Comparison of ENCODE assay signal across 17 cellular contexts in the genomic region with DNA sequence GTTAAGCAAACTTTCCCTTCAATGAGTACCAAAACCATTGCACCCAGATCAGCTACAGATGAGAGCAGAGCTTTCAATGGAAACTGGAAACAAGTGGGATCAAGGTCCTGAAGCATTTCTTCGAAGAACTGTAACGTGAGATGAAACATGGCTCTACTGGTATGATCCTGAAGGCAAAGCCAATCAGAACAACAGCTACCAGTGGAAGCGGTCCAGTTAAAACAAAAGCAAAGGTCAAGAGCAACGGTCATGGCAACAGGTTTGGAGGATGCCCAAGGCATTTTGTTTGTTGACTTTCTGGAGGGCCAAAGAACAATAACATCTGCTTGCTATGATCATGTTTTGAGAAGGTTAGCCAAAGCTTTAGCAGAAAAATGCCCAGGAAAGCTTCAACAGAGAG.
A peak's percentile ranks its signal among the peaks of the same experiment; 100 is the strongest.
DNase-seq lines count a peak whose midpoint lies in the region; ATAC-seq, FAIRE-seq and TF ChIP-seq lines count a peak whose summit lies in the region.
"Had no signal": no experiment of that assay in that cellular context is flagged by ENCODE, and none has a peak within 500 bp of the region (broad histone marks: within the 10 kb centered on the region; RNA-seq: fewer than 3 reads in every experiment).

No MANE protein-coding gene starts in this region.

- no peak for TF ChIP-seq EP300 in A549 (IDR thresholded peaks at IDR 0.05)

- no peak overlapping the region for H3K4me3 ChIP-seq in A549
- no peak overlapping the region for H3K4me3 ChIP-seq in adrenal gland
- no peak overlapping the region for H3K4me3 ChIP-seq in liver (ENCODE audit: low read depth in 1 of 3, low read length in 3 of 3)
- H3K4me3 ChIP-seq: hepatocyte, SK-N-MC, upper lobe of left lung had no signal

- FAIRE-seq in A549 (lab: Jason Lieb, UNC) = peak; percentile 68
- FAIRE-seq: bronchial epithelial cell had no signal

- intact Hi-C loops in adrenal gland (cut with DNase I) = no loop called here

- TF ChIP-seq CTCF in A549 (IDR thresholded peaks at IDR 0.05) (no peak), adrenal gland (IDR thresholded peaks at IDR 0.05) (no peak), liver (IDR thresholded peaks at IDR 0.05; ENCODE audit: low read depth, low read length, missing input control) (no peak)

- H3K27me3 ChIP-seq in adrenal gland = no peaks in the 10 kb centered on the region
- H3K27me3 ChIP-seq in liver (ENCODE audit: control insufficient read depth in 4 of 4, insufficient read depth in 4 of 4, low read length in 3 of 4) = no peaks in the 10 kb centered on the region
- H3K27me3 ChIP-seq: hepatocyte, upper lobe of left lung had no signal

- DNase-seq in A549 (ENCODE audit: low read depth in 1 of 2, low spot score in 1 of 2) (peak in 1 of 2 experiments; percentile 7), HuH-7.5 (ENCODE audit: low spot score) (peak; percentile 28), adrenal gland (peak in 6 of 7 donors; percentile 24 to 66 (median 28)), NCI-H1694 treated with DMSO at 0.1 percent for 48 hours (lab: John Stamatoyannopoulos, UW) (no peak), NOMO-1 treated with DMSO at 0.1 percent for 48 hours (lab: John Stamatoyannopoulos, UW; ENCODE audit: unreplicated experiment) (no peak), cerebellar nuclear complex (lab: John Stamatoyannopoulos, UW) (no peak), iPS-NIHi7 (ENCODE audit: extremely low spot score) (no peak)
- DNase-seq: activated gamma-delta T cell treated with Interleukin-2 at 50 U/mL for 16 hours, AML-193, NCI-H1436, upper lobe of left lung had no signal

- WGBS in A549 (ENCODE audit: missing lambda C conversion rate) = 22% methylated on average over 4 of the region's 4 CpGs
- 20 to 42% (median 36%) methylated on average over 4 of the region's 4 CpGs for WGBS in adrenal gland, 4 donors
- 35% methylated on average over 4 of the region's 4 CpGs for WGBS in liver

- CTCF ChIA-PET in A549 (lab: Yijun Ruan, JAX) = interaction anchor here (1.5 to 2.0 kb wide), 2 partner anchors 10 to 31 kb away, joined by 3 to 5 read pairs; no protein-coding TSS in a partner anchor

- no peak overlapping the region for H3K9ac ChIP-seq in liver (ENCODE audit: low read depth in 1 of 2, low read length in 2 of 2)
- H3K9ac ChIP-seq: parathyroid adenoma had no signal

- POLR2A ChIA-PET in A549 (lab: Yijun Ruan, JAX) = no interaction called here

- H3K27ac ChIP-seq in A549 (no peak overlapping the region), adrenal gland (peak overlapping the region in 1 of 5 donors; percentile 23), liver (ENCODE audit: low read depth in 1 of 2, low read length in 2 of 2) (peak overlapping the region; percentile 49 to 56)
- H3K27ac ChIP-seq: hepatocyte, parathyroid adenoma, SK-N-MC, upper lobe of left lung, VCaP had no signal

- H3K4me2 ChIP-seq in A549 = 0 out of 3 replicates have a peak overlapping the region, but pooled peaks have one; percentile 0
- H3K4me2 ChIP-seq: hepatocyte had no signal

- no peak for TF ChIP-seq RAD21 in A549 (conservative IDR thresholded peaks at IDR 0.05 in 1 of 2, IDR thresholded peaks at IDR 0.05 in 1 of 2)
- TF ChIP-seq RAD21 in liver (IDR thresholded peaks at IDR 0.05) = peak; percentile 44 to 56

- no peaks in the 10 kb centered on the region for H3K9me3 ChIP-seq in A549
- no peaks in the 10 kb centered on the region for H3K9me3 ChIP-seq in adrenal gland (replicated peaks in 1 of 3)
- H3K9me3 ChIP-seq in liver (ENCODE audit: control insufficient read depth in 4 of 4, low read length in 3 of 4) = no peaks in the 10 kb centered on the region
- H3K9me3 ChIP-seq: upper lobe of left lung had no signal

- no peak; a peak in 1 of 6 replicates for ATAC-seq in A549

- no peaks in the 10 kb centered on the region for H3K36me3 ChIP-seq in adrenal gland (replicated peaks in 1 of 2)
- no peaks in the 10 kb centered on the region for H3K36me3 ChIP-seq in liver (ENCODE audit: control insufficient read depth in 4 of 4, insufficient read depth in 3 of 4, low read depth in 1 of 4, low read length in 3 of 4)
- H3K36me3 ChIP-seq: upper lobe of left lung had no signal

- H3K4me1 ChIP-seq in A549 (0 out of 3 replicates have a peak, but pooled peaks cover 4% of the 10 kb centered on the region), adrenal gland (replicated peaks in 1 of 2) (peaks cover 0 to 13% of the 10 kb centered on the region in 2 donors), liver (ENCODE audit: control insufficient read depth in 4 of 4, insufficient read depth in 4 of 4, low read length in 3 of 4) (peaks cover 2 to 19% (median 14%) of the 10 kb centered on the region in 4 donors)
- H3K4me1 ChIP-seq: parathyroid adenoma had no signal

- TF ChIP-seq POLR2A in A549 (IDR thresholded peaks at IDR 0.05; ENCODE audit: low read length) (no peak), adrenal gland (IDR thresholded peaks at IDR 0.05) (no peak)

TF ChIP-seq in A549, 52 proteins besides CTCF, POLR2A, EP300 and RAD21:
- no peak for TF ChIP-seq PHF8 (IDR thresholded peaks at IDR 0.05; ENCODE audit: borderline replicate concordance, low read depth)

TF ChIP-seq in liver, 16 proteins besides CTCF, POLR2A, EP300 and RAD21:
- peak in 1 of 2 donors; percentile 35 for TF ChIP-seq GABPA (IDR thresholded peaks at IDR 0.05 in 1 of 2, conservative IDR thresholded peaks at IDR 0.05 in 1 of 2)
- peak; percentile 95 to 97 for TF ChIP-seq RXRA (IDR thresholded peaks at IDR 0.05)
- TF ChIP-seq NR2F2 (IDR thresholded peaks at IDR 0.05) = peak; percentile 78
- TF ChIP-seq JUND (IDR thresholded peaks at IDR 0.05) = peak; percentile 77 to 91
- TF ChIP-seq, protein P1, sequence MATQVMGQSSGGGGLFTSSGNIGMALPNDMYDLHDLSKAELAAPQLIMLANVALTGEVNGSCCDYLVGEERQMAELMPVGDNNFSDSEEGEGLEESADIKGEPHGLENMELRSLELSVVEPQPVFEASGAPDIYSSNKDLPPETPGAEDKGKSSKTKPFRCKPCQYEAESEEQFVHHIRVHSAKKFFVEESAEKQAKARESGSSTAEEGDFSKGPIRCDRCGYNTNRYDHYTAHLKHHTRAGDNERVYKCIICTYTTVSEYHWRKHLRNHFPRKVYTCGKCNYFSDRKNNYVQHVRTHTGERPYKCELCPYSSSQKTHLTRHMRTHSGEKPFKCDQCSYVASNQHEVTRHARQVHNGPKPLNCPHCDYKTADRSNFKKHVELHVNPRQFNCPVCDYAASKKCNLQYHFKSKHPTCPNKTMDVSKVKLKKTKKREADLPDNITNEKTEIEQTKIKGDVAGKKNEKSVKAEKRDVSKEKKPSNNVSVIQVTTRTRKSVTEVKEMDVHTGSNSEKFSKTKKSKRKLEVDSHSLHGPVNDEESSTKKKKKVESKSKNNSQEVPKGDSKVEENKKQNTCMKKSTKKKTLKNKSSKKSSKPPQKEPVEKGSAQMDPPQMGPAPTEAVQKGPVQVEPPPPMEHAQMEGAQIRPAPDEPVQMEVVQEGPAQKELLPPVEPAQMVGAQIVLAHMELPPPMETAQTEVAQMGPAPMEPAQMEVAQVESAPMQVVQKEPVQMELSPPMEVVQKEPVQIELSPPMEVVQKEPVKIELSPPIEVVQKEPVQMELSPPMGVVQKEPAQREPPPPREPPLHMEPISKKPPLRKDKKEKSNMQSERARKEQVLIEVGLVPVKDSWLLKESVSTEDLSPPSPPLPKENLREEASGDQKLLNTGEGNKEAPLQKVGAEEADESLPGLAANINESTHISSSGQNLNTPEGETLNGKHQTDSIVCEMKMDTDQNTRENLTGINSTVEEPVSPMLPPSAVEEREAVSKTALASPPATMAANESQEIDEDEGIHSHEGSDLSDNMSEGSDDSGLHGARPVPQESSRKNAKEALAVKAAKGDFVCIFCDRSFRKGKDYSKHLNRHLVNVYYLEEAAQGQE (IDR thresholded peaks at IDR 0.05) = peak; percentile 74
- TF ChIP-seq SP1 (IDR thresholded peaks at IDR 0.05) = peak; percentile 99
- peak; percentile 97 for TF ChIP-seq FOXA1 (IDR thresholded peaks at IDR 0.05)
- TF ChIP-seq TAF1 (conservative IDR thresholded peaks at IDR 0.05) = no peak
- TF ChIP-seq MAX (IDR thresholded peaks at IDR 0.05) = peak; percentile 78
- peak; percentile 95 to 97 for TF ChIP-seq HNF4A (conservative IDR thresholded peaks at IDR 0.05)
- TF ChIP-seq YY1 (IDR thresholded peaks at IDR 0.05) = peak; percentile 92
- peak in 1 of 2 donors; percentile 75 for TF ChIP-seq EGR1 (IDR thresholded peaks at IDR 0.05; ENCODE audit: low read depth in 2 of 2)
- peak; percentile 98 for TF ChIP-seq FOXA2 (IDR thresholded peaks at IDR 0.05)
- TF ChIP-seq, protein P2, sequence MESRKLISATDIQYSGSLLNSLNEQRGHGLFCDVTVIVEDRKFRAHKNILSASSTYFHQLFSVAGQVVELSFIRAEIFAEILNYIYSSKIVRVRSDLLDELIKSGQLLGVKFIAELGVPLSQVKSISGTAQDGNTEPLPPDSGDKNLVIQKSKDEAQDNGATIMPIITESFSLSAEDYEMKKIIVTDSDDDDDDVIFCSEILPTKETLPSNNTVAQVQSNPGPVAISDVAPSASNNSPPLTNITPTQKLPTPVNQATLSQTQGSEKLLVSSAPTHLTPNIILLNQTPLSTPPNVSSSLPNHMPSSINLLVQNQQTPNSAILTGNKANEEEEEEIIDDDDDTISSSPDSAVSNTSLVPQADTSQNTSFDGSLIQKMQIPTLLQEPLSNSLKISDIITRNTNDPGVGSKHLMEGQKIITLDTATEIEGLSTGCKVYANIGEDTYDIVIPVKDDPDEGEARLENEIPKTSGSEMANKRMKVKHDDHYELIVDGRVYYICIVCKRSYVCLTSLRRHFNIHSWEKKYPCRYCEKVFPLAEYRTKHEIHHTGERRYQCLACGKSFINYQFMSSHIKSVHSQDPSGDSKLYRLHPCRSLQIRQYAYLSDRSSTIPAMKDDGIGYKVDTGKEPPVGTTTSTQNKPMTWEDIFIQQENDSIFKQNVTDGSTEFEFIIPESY (IDR thresholded peaks at IDR 0.05) = peak; percentile 88
- TF ChIP-seq HNF4G (IDR thresholded peaks at IDR 0.05) = peak; percentile 84
- TF ChIP-seq, protein P3, sequence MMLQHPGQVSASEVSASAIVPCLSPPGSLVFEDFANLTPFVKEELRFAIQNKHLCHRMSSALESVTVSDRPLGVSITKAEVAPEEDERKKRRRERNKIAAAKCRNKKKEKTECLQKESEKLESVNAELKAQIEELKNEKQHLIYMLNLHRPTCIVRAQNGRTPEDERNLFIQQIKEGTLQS (IDR thresholded peaks at IDR 0.05) = no peak

Comparison
In these comparisons a context has a peak if more than half of its experiments do, and no peak if none do; other contexts are left out.
1. DNase-seq: peak in HuH-7.5 (single experiment) and adrenal gland (6 of 7); none in NCI-H1694 treated with DMSO at 0.1 percent for 48 hours (single experiment), NOMO-1 treated with DMSO at 0.1 percent for 48 hours (single experiment), cerebellar nuclear complex (0 of 2) and iPS-NIHi7 (single experiment).
2. H3K27ac ChIP-seq: peak in liver (2 of 2); none in A549 (0 of 2).